25 cellular contexts compared by ENCODE assay signal in the genomic region with DNA sequence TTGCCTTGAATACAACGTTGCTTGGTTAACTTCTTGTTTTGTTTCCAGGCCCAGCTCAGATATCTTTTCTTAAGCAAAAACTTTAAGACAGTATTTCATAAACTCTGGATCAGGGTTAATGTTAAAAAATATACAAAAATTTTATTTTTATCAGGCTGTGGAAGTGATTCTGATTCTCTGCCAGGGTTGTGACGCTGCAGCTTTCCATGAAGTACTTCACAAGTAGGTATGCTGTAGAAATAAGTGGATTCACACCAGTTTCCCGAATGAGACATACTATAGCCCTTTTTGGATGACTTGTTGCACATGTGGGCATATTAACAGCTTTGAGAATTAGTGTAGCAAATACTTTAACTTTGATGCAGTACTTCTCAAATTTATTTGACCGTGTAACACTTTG.
A peak's percentile ranks its signal among the peaks of the same experiment; 100 is the strongest.
DNase-seq lines count a peak whose midpoint lies in the region; ATAC-seq and TF ChIP-seq lines count a peak whose summit lies in the region.
"Had no signal": no experiment of that assay in that cellular context is flagged by ENCODE, and none has a peak within 500 bp of the region (broad histone marks: within the 10 kb centered on the region; RNA-seq: fewer than 3 reads in every experiment).

No MANE protein-coding gene starts in this region.

- no peaks in the 10 kb centered on the region for H3K27me3 ChIP-seq in left lung
- H3K27me3 ChIP-seq in CD8-positive, alpha-beta T cell (ENCODE audit: insufficient read depth, low read length), result no peaks in the 10 kb centered on the region
- H3K27me3 ChIP-seq: BE2C, body of pancreas, right lobe of liver, SJSA1 had no signal

- no peaks in the 10 kb centered on the region for H3K9me3 ChIP-seq in left lung
- no peaks in the 10 kb centered on the region for H3K9me3 ChIP-seq in CD8-positive, alpha-beta T cell (ENCODE audit: low read length)
- H3K9me3 ChIP-seq: BE2C, body of pancreas, HAP-1, right lobe of liver, SJSA1 had no signal

- H3K36me3 ChIP-seq in left lung, result no peaks in the 10 kb centered on the region
- H3K36me3 ChIP-seq in CD8-positive, alpha-beta T cell (ENCODE audit: insufficient read depth, low read length), result no peaks in the 10 kb centered on the region
- H3K36me3 ChIP-seq: BE2C, HAP-1, right lobe of liver, SJSA1 had no signal

- H3K27ac ChIP-seq in left lung, result no peak overlapping the region
- no peak overlapping the region for H3K27ac ChIP-seq in CD8-positive, alpha-beta T cell (ENCODE audit: low read depth, low read length)
- H3K27ac ChIP-seq: body of pancreas, right lobe of liver, SJSA1 had no signal

- H3K27me3 Mint-ChIP-seq in CD8-positive, alpha-beta T cell (ENCODE audit: low read depth), result no peaks in the 10 kb centered on the region
- H3K27me3 Mint-ChIP-seq: stimulated activated memory B cell treated with anti-CD40 and anti-IgM and Interleukin-4, amounts not matched to agents 10 μg/mL and 1 μg/mL and 100 μg/mL, for 72 hours; T-cell had no signal

- no peak for TF ChIP-seq CTCF in left lung (IDR thresholded peaks at IDR 0.05)
- no peak for TF ChIP-seq CTCF in CD8-positive, alpha-beta T cell (IDR thresholded peaks at IDR 0.05)

- no peaks in the 10 kb centered on the region for H3K9me3 Mint-ChIP-seq in CD8-positive, alpha-beta T cell
- H3K9me3 Mint-ChIP-seq: activated T-cell treated with anti-CD3 and anti-CD28 coated beads, Interleukin-2, amount 50 U/mL, for 72 hours; stimulated activated memory B cell treated with anti-CD40 and anti-IgM and Interleukin-4, amounts not matched to agents 10 μg/mL and 1 μg/mL and 100 μg/mL, for 72 hours had no signal

- H3K4me1 ChIP-seq in left lung, result peaks cover 4 to 16% of the 10 kb centered on the region in 2 donors
- H3K4me1 ChIP-seq in CD8-positive, alpha-beta T cell (ENCODE audit: insufficient read depth, low read length), result no peaks in the 10 kb centered on the region
- H3K4me1 ChIP-seq: BE2C, SJSA1 had no signal

- no peaks in the 10 kb centered on the region for H3K36me3 Mint-ChIP-seq in CD8-positive, alpha-beta T cell
- H3K36me3 Mint-ChIP-seq: stimulated activated memory B cell treated with anti-CD40 and anti-IgM and Interleukin-4, amounts not matched to agents 10 μg/mL and 1 μg/mL and 100 μg/mL, for 72 hours; T-cell had no signal

- H3K4me3 ChIP-seq in left lung, result no peak overlapping the region
- H3K4me3 ChIP-seq in CD8-positive, alpha-beta T cell (ENCODE audit: low read depth, low read length), result no peak overlapping the region
- H3K4me3 ChIP-seq: body of pancreas, HAP-1, lung, right lobe of liver, SJSA1 had no signal

- CTCF ChIA-PET in CD8-positive, alpha-beta T cell (lab: Charles Lee), result no interaction called here

- ATAC-seq in Right ventricle myocardium superior (ENCODE audit: poor library complexity) (no peak), Right ventricle myocardium inferior (no peak), left lung (peak; percentile 65)
- ATAC-seq in CD8-positive, alpha-beta T cell, result no peak
- ATAC-seq: activated T-cell treated with anti-CD3 and anti-CD28 coated beads, Interleukin-2, amount 50 U/mL, for 72 hours; body of pancreas; right lobe of liver; stimulated activated memory B cell treated with anti-CD40 and anti-IgM and Interleukin-4, amounts not matched to agents 10 μg/mL and 1 μg/mL and 100 μg/mL, for 72 hours; T-cell had no signal

- intact Hi-C loops in Right ventricle myocardium superior (cut with DNase I) (no loop called here), Right ventricle myocardium inferior (cut with DNase I) (loop anchor here (5.0 kb wide), 1 partner anchor 56 kb away; no protein-coding TSS in a partner anchor), left lung (cut with DNase I) (no loop called here)
- intact Hi-C loops in CD8-positive, alpha-beta T cell (cut with DNase I, micrococcal nuclease), result no loop called here

- H3K4me1 Mint-ChIP-seq in CD8-positive, alpha-beta T cell (ENCODE audit: low read depth), result no peaks in the 10 kb centered on the region
- H3K4me1 Mint-ChIP-seq: T-cell had no signal

- peak; percentile 53 for DNase-seq in Right ventricle myocardium superior
- DNase-seq in Right ventricle myocardium inferior (ENCODE audit: missing footprints), result no peak
- DNase-seq in fibroblast of gingiva (ENCODE audit: low read depth), result peak; percentile 87
- DNase-seq in left lung, result peak in 1 of 2 donors; percentile 40
- no peak for DNase-seq in effector CD4-positive, alpha-beta T cell
- DNase-seq in CD8-positive, alpha-beta T cell, result no peak
- no peak for DNase-seq in NCI-H2029 treated with DMSO at 0.1 percent for 48 hours (lab: John Stamatoyannopoulos, UW)
- DNase-seq in middle frontal gyrus (ENCODE audit: extremely low spot score, low spot score), result no peak
- DNase-seq: activated CD4-positive, CD25-positive, alpha-beta regulatory T cell; activated naive CD4-positive, alpha-beta T cell; activated T-cell treated with anti-CD3 and anti-CD28 coated beads, Interleukin-2, amount 50 U/mL, for 72 hours; BE2C; DMS153; NCI-H1105; NCI-H1930; NCI-H2227 treated with DMSO at 0.1 percent for 48 hours; NCI-H526 treated with DMSO at 0.1 percent for 48 hours; right lobe of liver; stimulated activated CD4-positive, alpha-beta T cell treated with anti-CD3 and anti-CD28 coated beads, Interleukin-4, amount 100 ng/mL, for 4 hours; T-cell had no signal

- POLR2A ChIA-PET in CD8-positive, alpha-beta T cell (lab: Charles Lee), result no interaction called here

- no peak overlapping the region for H3K4me3 Mint-ChIP-seq in CD8-positive, alpha-beta T cell
- H3K4me3 Mint-ChIP-seq: activated T-cell treated with anti-CD3 and anti-CD28 coated beads, Interleukin-2, amount 50 U/mL, for 72 hours; stimulated activated memory B cell treated with anti-CD40 and anti-IgM and Interleukin-4, amounts not matched to agents 10 μg/mL and 1 μg/mL and 100 μg/mL, for 72 hours; T-cell had no signal

- no peak overlapping the region for H3K27ac Mint-ChIP-seq in CD8-positive, alpha-beta T cell
- H3K27ac Mint-ChIP-seq: activated T-cell treated with anti-CD3 and anti-CD28 coated beads, Interleukin-2, amount 50 U/mL, for 72 hours; stimulated activated memory B cell treated with anti-CD40 and anti-IgM and Interleukin-4, amounts not matched to agents 10 μg/mL and 1 μg/mL and 100 μg/mL, for 72 hours; T-cell had no signal

Comparison
In these comparisons a context has a peak if more than half of its experiments do, and no peak if none do; other contexts are left out.
1. DNase-seq: peak in Right ventricle myocardium superior (single experiment) and fibroblast of gingiva (single experiment); none in Right ventricle myocardium inferior (single experiment), effector CD4-positive, alpha-beta T cell (single experiment), CD8-positive, alpha-beta T cell (0 of 7), NCI-H2029 treated with DMSO at 0.1 percent for 48 hours (single experiment) and middle frontal gyrus (single experiment).